ENCODE assay signal across 7 cellular contexts in genomic region chr4:57426779-57427395, GRCh38.
DNase-seq lines count a peak whose midpoint lies in the region; ATAC-seq and TF ChIP-seq lines count a peak whose summit lies in the region.

No MANE protein-coding gene starts in this region.

- H3K9me3 Mint-ChIP-seq in stimulated activated memory B cell treated with anti-CD40 and anti-IgM and Interleukin-4, amounts not matched to agents 10 μg/mL and 1 μg/mL and 100 μg/mL, for 72 hours: no peaks in the 10 kb centered on the region

- H2BK5ac ChIP-seq in IMR-90 (ENCODE audit: low read depth, low read length, poor library complexity, severe bottlenecking): no peak overlapping the region

- TF ChIP-seq RAD21 in IMR-90 (IDR thresholded peaks at IDR 0.05; ENCODE audit: low read length): peak; percentile 67

- H2AK5ac ChIP-seq in IMR-90 (ENCODE audit: low read depth, low read length): no peak overlapping the region

- H3K36me3 Mint-ChIP-seq in stimulated activated memory B cell treated with anti-CD40 and anti-IgM and Interleukin-4, amounts not matched to agents 10 μg/mL and 1 μg/mL and 100 μg/mL, for 72 hours: no peaks in the 10 kb centered on the region

- H4K20me1 ChIP-seq in IMR-90 (ENCODE audit: insufficient read depth, low read length): no peaks in the 10 kb centered on the region

- in situ Hi-C loops in IMR-90 (cut with MboI; ENCODE audit: low sequenced_read_pairs): loop anchor here (25.0 kb wide), 1 partner anchor 390 kb away; no protein-coding TSS in a partner anchor

- H3K9me3 ChIP-seq in IMR-90 (ENCODE audit: control insufficient read depth, insufficient read depth, low read length) (no peaks in the 10 kb centered on the region), Peyer's patch (no peaks in the 10 kb centered on the region)

- no peak overlapping the region for H3K9ac ChIP-seq in IMR-90 (ENCODE audit: low read depth, low read length)

- H3K4me3 ChIP-seq in GM06990 (replicated peaks; ENCODE audit: low read depth, low read length) (no peak overlapping the region), IMR-90 (ENCODE audit: insufficient read depth, low read depth, low read length) (no peak overlapping the region), Peyer's patch (no peak overlapping the region), cardiac fibroblast (replicated peaks in 1 of 2; ENCODE audit: low read depth in 2 of 2, low read length in 2 of 2) (no peak overlapping the region)

- dilution Hi-C loops in IMR-90 (cut with HindIII; ENCODE audit: low sequenced_read_pairs, unreplicated experiment): no loop called here

- H3K9me1 ChIP-seq in IMR-90 (ENCODE audit: insufficient read depth, low read length): no peaks in the 10 kb centered on the region

- peak overlapping the region; percentile 24 for H2AFZ ChIP-seq in IMR-90 (replicated peaks; ENCODE audit: low read length, poor library complexity)

- intact Hi-C loops in IMR-90 (cut with micrococcal nuclease): loop anchor here (10.0 kb wide), 1 partner anchor 262 kb away; no protein-coding TSS in a partner anchor

- no peak overlapping the region for H3K4ac ChIP-seq in IMR-90 (ENCODE audit: low read depth, low read length)

- H4K5ac ChIP-seq in IMR-90 (ENCODE audit: low read depth, low read length): no peak overlapping the region

- H3K14ac ChIP-seq in IMR-90 (replicated peaks; ENCODE audit: low read depth, low read length): no peak overlapping the region

- TF ChIP-seq POLR2A in IMR-90 (IDR thresholded peaks at IDR 0.05; ENCODE audit: low read depth, low read length): no peak
- no peak for TF ChIP-seq POLR2A in Peyer's patch (IDR thresholded peaks at IDR 0.05)

- no peaks in the 10 kb centered on the region for H3K27me3 ChIP-seq in GM06990 (replicated peaks; ENCODE audit: control insufficient read depth, insufficient read depth, low read length)
- H3K27me3 ChIP-seq in IMR-90 (ENCODE audit: control insufficient read depth, insufficient read depth, low read length): no peaks in the 10 kb centered on the region
- H3K27me3 ChIP-seq in Peyer's patch: no peaks in the 10 kb centered on the region

- no peak overlapping the region for H4K91ac ChIP-seq in IMR-90 (ENCODE audit: insufficient read depth, low read depth, low read length)

- H3K36me3 ChIP-seq in GM06990 (ENCODE audit: control insufficient read depth, insufficient read depth, low read length): no peaks in the 10 kb centered on the region
- H3K36me3 ChIP-seq in IMR-90 (ENCODE audit: control insufficient read depth, insufficient read depth, low read length): no peaks in the 10 kb centered on the region
- H3K36me3 ChIP-seq in Peyer's patch: no peaks in the 10 kb centered on the region

- no CpG with 5 or more reads among the region's 11 CpGs for WGBS in IMR-90 (ENCODE audit: extremely low coverage in 2 of 2, insufficient read length in 1 of 2), 2 experiments

- H3K18ac ChIP-seq in IMR-90 (ENCODE audit: low read depth, low read length): no peak overlapping the region

- H3K4me1 Mint-ChIP-seq in stimulated activated memory B cell treated with anti-CD40 and anti-IgM and Interleukin-4, amounts not matched to agents 10 μg/mL and 1 μg/mL and 100 μg/mL, for 72 hours: no peaks in the 10 kb centered on the region

- H3K27me3 Mint-ChIP-seq in stimulated activated memory B cell treated with anti-CD40 and anti-IgM and Interleukin-4, amounts not matched to agents 10 μg/mL and 1 μg/mL and 100 μg/mL, for 72 hours: peaks cover 9% of the 10 kb centered on the region

- H3K4me1 ChIP-seq in IMR-90 (ENCODE audit: control insufficient read depth, insufficient read depth, low read length) (no peaks in the 10 kb centered on the region), Peyer's patch (no peaks in the 10 kb centered on the region)

- no peak overlapping the region for H3K4me2 ChIP-seq in IMR-90 (ENCODE audit: low read depth, low read length)

- H2BK20ac ChIP-seq in IMR-90 (ENCODE audit: low read depth, low read length): no peak overlapping the region

- no TSS peak for BruUV-seq in IMR-90 (replicated peaks; lab: Mats Ljungman, UMichigan)

- H3K27ac ChIP-seq in IMR-90 (ENCODE audit: insufficient read depth, low read length) (no peak overlapping the region), Peyer's patch (no peak overlapping the region)

- no peak overlapping the region for H3K23ac ChIP-seq in IMR-90 (ENCODE audit: low read depth, low read length)

- H3K56ac ChIP-seq in IMR-90 (ENCODE audit: extremely low read depth, insufficient read depth, low read length): no peak overlapping the region

- no peak overlapping the region for H3K27ac Mint-ChIP-seq in stimulated activated memory B cell treated with anti-CD40 and anti-IgM and Interleukin-4, amounts not matched to agents 10 μg/mL and 1 μg/mL and 100 μg/mL, for 72 hours

- CTCF ChIA-PET in IMR-90 (lab: Yijun Ruan, JAX): interaction anchor here (0.5 to 1.4 kb wide), 10 partner anchors 8 to 1182 kb away, joined by 3 to 6 read pairs (median 3); no protein-coding TSS in a partner anchor

- H3K79me1 ChIP-seq in IMR-90 (ENCODE audit: low read depth in 1 of 2, low read length in 2 of 2): no peaks in the 10 kb centered on the region

- ATAC-seq in GM21423 (IDR thresholded peaks at IDR 0.05; ENCODE audit: unreplicated experiment) (peak; percentile 72), IMR-90 (ENCODE audit: low read depth) (peak; percentile 77)
- peak; percentile 53 for ATAC-seq in stimulated activated memory B cell treated with anti-CD40 and anti-IgM and Interleukin-4, amounts not matched to agents 10 μg/mL and 1 μg/mL and 100 μg/mL, for 72 hours

- H2BK15ac ChIP-seq in IMR-90 (ENCODE audit: low read depth, low read length): no peak overlapping the region

- POLR2A ChIA-PET in IMR-90 (lab: Charles Lee; ENCODE audit: unreplicated experiment): no interaction called here

- H4K8ac ChIP-seq in IMR-90 (ENCODE audit: low read depth in 2 of 2, low read length in 2 of 2): no peak overlapping the region

- DNase-seq in GM06990 (ENCODE audit: extremely low read depth, insufficient read length): peak; percentile 15
- peak; percentile 66 for DNase-seq in IMR-90
- peak in 2 of 3 donors; percentile 61 to 63 for DNase-seq in Peyer's patch
- DNase-seq in cardiac fibroblast (ENCODE audit: low read depth in 2 of 2): peak; percentile 78 to 82
- peak; percentile 76 for DNase-seq in kidney tubule cell (ENCODE audit: low spot score)

- H2AK9ac ChIP-seq in IMR-90 (replicated peaks; ENCODE audit: low read depth, low read length, poor library complexity): no peak overlapping the region

- no peak overlapping the region for H2BK120ac ChIP-seq in IMR-90 (ENCODE audit: low read depth, low read length)

- TF ChIP-seq CTCF in GM06990 (IDR thresholded peaks at IDR 0.05; ENCODE audit: insufficient read depth, low read length, poor library complexity, severe bottlenecking): peak; percentile 76
- TF ChIP-seq CTCF in IMR-90 (conservative IDR thresholded peaks at IDR 0.05; ENCODE audit: low read depth, low read length): peak; percentile 68
- peak in 4 of 6 experiments; percentile 30 to 50 (median 47) for TF ChIP-seq CTCF in Peyer's patch (IDR thresholded peaks at IDR 0.05)
- TF ChIP-seq CTCF in cardiac fibroblast (IDR thresholded peaks at IDR 0.05; ENCODE audit: low read depth, low read length): peak; percentile 81

- no peak overlapping the region for H3K4me3 Mint-ChIP-seq in stimulated activated memory B cell treated with anti-CD40 and anti-IgM and Interleukin-4, amounts not matched to agents 10 μg/mL and 1 μg/mL and 100 μg/mL, for 72 hours

TF ChIP-seq in IMR-90, 13 proteins besides CTCF, POLR2A, EP300 and RAD21:
- peak; percentile 60 for TF ChIP-seq SMC3 (IDR thresholded peaks at IDR 0.05; ENCODE audit: low read depth, low read length)
- TF ChIP-seq RFX5 (IDR thresholded peaks at IDR 0.05; ENCODE audit: low read depth, low read length): no peak
- no peak for TF ChIP-seq FOS (IDR thresholded peaks at IDR 0.05; ENCODE audit: low read depth, low read length)

Comparison
In these comparisons a context has a peak if more than half of its experiments do, and no peak if none do; other contexts are left out.
1. DNase-seq: peak in every context shown above with its lines; median percentile 80 in cardiac fibroblast; 76 in kidney tubule cell; 66 in IMR-90; 62 in Peyer's patch; 15 in GM06990.